In genomic region chr11:47705722-47706121, GRCh38 we compare ENCODE assay signal across 21 cellular contexts.
"Had no signal": no experiment of that assay in that cellular context is flagged by ENCODE, and none has a peak within 500 bp of the region (broad histone marks: within the 10 kb centered on the region; RNA-seq: fewer than 3 reads in every experiment).

No MANE protein-coding gene starts in this region.

- ATAC-seq: gastrocnemius medialis, natural killer cell had no signal

- H3K4me1 Mint-ChIP-seq: activated B cell treated with CpG ODN at 0.5 μM for 24 hours; activated naive CD4-positive, alpha-beta T cell treated with anti-CD3 and anti-CD28 coated beads, Interleukin-2, amount 10 ng/mL, durations not matched to agents 7 days and 5 days; endodermal cell; mesothelial cell of epicardium; natural killer cell had no signal

- H3K27me3 Mint-ChIP-seq: activated B cell treated with CpG ODN at 0.5 μM for 24 hours; activated naive CD4-positive, alpha-beta T cell treated with anti-CD3 and anti-CD28 coated beads, Interleukin-2, amount 10 ng/mL, durations not matched to agents 7 days and 5 days; progenitor cell of endocrine pancreas had no signal

- DNase-seq: activated B cell treated with CpG ODN at 0.5 μM for 24 hours; activated CD4-positive, alpha-beta T cell treated with anti-CD3 and anti-CD28 coated beads for 4 hours; activated CD4-positive, alpha-beta T cell treated with anti-CD3 and anti-CD28 coated beads, Interleukin-2, amount 50 U/mL, for 48 hours; activated effector memory CD4-positive, alpha-beta T cell treated with anti-CD3 and anti-CD28 coated beads, Interleukin-2, amount 50 U/mL, for 16 hours; activated naive CD4-positive, alpha-beta T cell treated with anti-CD3 and anti-CD28 coated beads, Interleukin-2, amount 10 ng/mL, durations not matched to agents 7 days and 5 days; amygdala; cerebellar nuclear complex; endodermal cell; esophagus squamous epithelium; gastrocnemius medialis; hypothalamus; left ventricle myocardium inferior; natural killer cell; retina; stimulated activated CD4-positive, alpha-beta T cell treated with anti-CD3 and anti-CD28 coated beads, Interleukin-2, amount 100 ng/mL, for 48 hours; stimulated activated CD8-positive, alpha-beta memory T cell treated with anti-CD3 and anti-CD28 coated beads, Interleukin-4, amount 100 ng/mL, for 48 hours; stimulated activated naive CD4-positive, alpha-beta T cell; testis; uterus had no signal

- H3K4me3 Mint-ChIP-seq: activated B cell treated with CpG ODN at 0.5 μM for 24 hours; activated naive CD4-positive, alpha-beta T cell treated with anti-CD3 and anti-CD28 coated beads, Interleukin-2, amount 10 ng/mL, durations not matched to agents 7 days and 5 days; endodermal cell; mesothelial cell of epicardium; natural killer cell had no signal

- H3K9me3 Mint-ChIP-seq: activated B cell treated with CpG ODN at 0.5 μM for 24 hours; activated naive CD4-positive, alpha-beta T cell treated with anti-CD3 and anti-CD28 coated beads, Interleukin-2, amount 10 ng/mL, durations not matched to agents 7 days and 5 days; natural killer cell had no signal

- H3K27ac Mint-ChIP-seq: activated naive CD4-positive, alpha-beta T cell treated with anti-CD3 and anti-CD28 coated beads, Interleukin-2, amount 10 ng/mL, durations not matched to agents 7 days and 5 days; endodermal cell; mesothelial cell of epicardium; natural killer cell; progenitor cell of endocrine pancreas had no signal

- H3K36me3 Mint-ChIP-seq: natural killer cell had no signal
